23 cellular contexts compared by ENCODE assay signal in the genomic region with DNA sequence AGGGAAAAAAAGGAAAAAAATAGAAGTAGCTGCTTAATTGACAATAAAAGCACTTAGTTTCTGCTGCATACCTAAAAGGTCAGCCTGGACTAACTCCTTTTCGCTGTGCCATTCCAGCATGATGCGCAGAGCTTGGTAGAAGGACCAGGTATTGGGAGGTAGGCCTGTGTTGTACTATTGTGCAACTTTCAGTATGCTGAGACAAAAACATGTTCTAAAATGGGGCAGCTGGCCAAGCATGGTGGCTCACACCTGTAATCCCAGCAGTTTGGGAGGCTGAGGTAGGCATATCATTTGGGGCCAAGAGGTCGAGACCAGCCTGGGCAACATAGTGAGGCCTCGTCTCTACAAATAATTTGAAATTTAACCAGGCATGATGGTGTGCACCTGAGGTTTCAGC. TPM values are rescaled to one million over a fixed set of nuclear protein-coding genes. Genes with fewer than 3 reads are reported as not detected.
DNase-seq lines count a peak whose midpoint lies in the region; ATAC-seq, FAIRE-seq and TF ChIP-seq lines count a peak whose summit lies in the region.
"Had no signal": no experiment of that assay in that cellular context is flagged by ENCODE, and none has a peak within 500 bp of the region (broad histone marks: within the 10 kb centered on the region; RNA-seq: fewer than 3 reads in every experiment).

No MANE protein-coding gene starts in this region.

- no peak for TF ChIP-seq CTCF in Peyer's patch (IDR thresholded peaks at IDR 0.05)
- TF ChIP-seq CTCF in HepG2 (CRISPR knock-in tag; IDR thresholded peaks at IDR 0.05): no peak
- TF ChIP-seq CTCF in transverse colon (IDR thresholded peaks at IDR 0.05): no peak

- H4K20me1 ChIP-seq in BLaER1 treated with 17β-estradiol and CSF1 and Interleukin-3, amounts not matched to agents 10 nM and 100 nM: no peaks in the 10 kb centered on the region
- no peaks in the 10 kb centered on the region for H4K20me1 ChIP-seq in HepG2 (ENCODE audit: insufficient read depth, low read length)

- POLR2A ChIA-PET in HepG2 (lab: Yijun Ruan, JAX): interaction anchor here (1.1 to 7.1 kb wide), 3 partner anchors 12 to 19 kb away, joined by 4 to 82 read pairs (median 11); partner anchors contain the start of gene SCCPDH

- BruUV-seq in HepG2 (replicated peaks; lab: Mats Ljungman, UMichigan): no TSS peak

- H3K27ac ChIP-seq in BLaER1 treated with 17β-estradiol and CSF1 and Interleukin-3, amounts not matched to agents 10 nM and 100 nM: peak overlapping the region in 9 of 11 experiments; percentile 69 to 86 (median 80); a peak in 16 of 22 replicates
- H3K27ac ChIP-seq in Peyer's patch (peak overlapping the region in 3 of 4 donors; percentile 2 to 67 (median 36)), HepG2 (ENCODE audit: extremely low read length, insufficient read depth, low read length) (peak overlapping the region; percentile 82), transverse colon (peak overlapping the region; percentile 27 to 65 (median 44))
- H3K27ac ChIP-seq: SJCRH30 had no signal

- DNase-seq in Peyer's patch: no peak
- no peak for DNase-seq in HepG2 (ENCODE audit: low spot score)
- DNase-seq in transverse colon: no peak
- DNase-seq in NCI-H748 (lab: John Stamatoyannopoulos, UW; ENCODE audit: unreplicated experiment): no peak
- DNase-seq in NCI-H146 treated with DMSO at 0.1 percent for 48 hours (lab: John Stamatoyannopoulos, UW; ENCODE audit: unreplicated experiment): no peak
- DNase-seq: C1 segment of cervical spinal cord; Caco-2; CD8-positive, alpha-beta T cell; MM.1S; NCI-H1694 treated with DMSO at 0.1 percent for 48 hours; NCI-H2081; NCI-H2171; NCI-H226; NCI-H510A treated with DMSO at 0.1 percent for 48 hours; NCI-H748 treated with DMSO at 0.1 percent for 48 hours; SJCRH30 had no signal

- H3K4me1 ChIP-seq in BLaER1 treated with 17β-estradiol and CSF1 and Interleukin-3, amounts not matched to agents 10 nM and 100 nM: peaks cover 37 to 58% (median 53%) of the 10 kb centered on the region in 10 experiments
- peaks cover 0 to 13% (median 0%) of the 10 kb centered on the region in 4 donors for H3K4me1 ChIP-seq in Peyer's patch
- H3K4me1 ChIP-seq in HepG2 (ENCODE audit: insufficient read depth, low read length): peaks cover 63% of the 10 kb centered on the region
- H3K4me1 ChIP-seq in transverse colon: peaks cover 0 to 17% (median 7%) of the 10 kb centered on the region in 4 donors
- H3K4me1 ChIP-seq: SJCRH30 had no signal

- WGBS in HepG2 (ENCODE audit: low lambda C conversion rate): 84% methylated on average over 4 of the region's 4 CpGs
- 90 to 95% methylated on average over 2 to 4 of the region's 4 CpGs for WGBS in transverse colon (ENCODE audit: low coverage in 1 of 2), 2 donors

- H3K4me3 ChIP-seq in BLaER1 treated with 17β-estradiol and CSF1 and Interleukin-3, amounts not matched to agents 10 nM and 100 nM: peak overlapping the region in 4 of 10 experiments; percentile 6 to 28 (median 16); a peak in 3 of 20 replicates
- H3K4me3 ChIP-seq in Peyer's patch: no peak overlapping the region
- no peak overlapping the region for H3K4me3 ChIP-seq in HepG2 (replicated peaks in 1 of 3; ENCODE audit: insufficient read depth in 1 of 3, low read depth in 2 of 3, low read length in 3 of 3)
- no peak overlapping the region for H3K4me3 ChIP-seq in transverse colon
- H3K4me3 ChIP-seq: GM12878, SJCRH30 had no signal

- CTCF ChIA-PET in HepG2 (lab: Yijun Ruan, JAX; ENCODE audit: low intra/inter-chr PET ratio, low total read pairs): no interaction called here

- in situ Hi-C loops in HepG2 (cut with HindIII; ENCODE audit: extremely low pct_ligation_motif_present, low pct_unique_long_range_greater_than_20kb) (no loop called here), transverse colon (cut with MboI; ENCODE audit: low pct_ligation_motif_present in 1 of 4, low pct_unique_long_range_greater_than_20kb in 1 of 4, low sequenced_read_pairs in 3 of 4) (loop anchor here in 1 of 4 donors (10.0 kb wide), 1 partner anchor 214 kb away; no protein-coding TSS in a partner anchor)

- TF ChIP-seq RAD21 in HepG2 (CRISPR knock-in tag; IDR thresholded peaks at IDR 0.05): no peak

- H2AFZ ChIP-seq in HepG2 (ENCODE audit: low read length): no peak overlapping the region

- ATAC-seq in HepG2 (no peak), HG02571 (IDR thresholded peaks at IDR 0.05; ENCODE audit: unreplicated experiment) (no peak)
- ATAC-seq: CD8-positive, alpha-beta T cell; GM12878; Right ventricle myocardium inferior had no signal

- H3K36me3 ChIP-seq in BLaER1 treated with 17β-estradiol and CSF1 and Interleukin-3, amounts not matched to agents 10 nM and 100 nM: peaks cover 0 to 8% (median 0%) of the 10 kb centered on the region in 11 experiments; a peak in 1 of 22 replicates
- no peaks in the 10 kb centered on the region for H3K36me3 ChIP-seq in Peyer's patch
- no peaks in the 10 kb centered on the region for H3K36me3 ChIP-seq in HepG2 (replicated peaks in 1 of 2; ENCODE audit: control insufficient read depth in 1 of 2, insufficient read depth in 2 of 2, low read length in 2 of 2)
- no peaks in the 10 kb centered on the region for H3K36me3 ChIP-seq in transverse colon
- H3K36me3 ChIP-seq: SJCRH30 had no signal

- intact Hi-C loops in HepG2 (cut with micrococcal nuclease; ENCODE audit: unreplicated experiment): no loop called here
- intact Hi-C loops in transverse colon (cut with DNase I; ENCODE audit: low total_unique reads): no loop called here

- H3K4me2 ChIP-seq in BLaER1 treated with 17β-estradiol and CSF1 and Interleukin-3, amounts not matched to agents 10 nM and 100 nM: peak overlapping the region; percentile 50 to 80 (median 68); a peak in 21 of 22 replicates
- H3K4me2 ChIP-seq in HepG2 (ENCODE audit: low read depth, low read length): peak overlapping the region; percentile 38

- TF ChIP-seq EP300 in HepG2 (IDR thresholded peaks at IDR 0.05; ENCODE audit: low read depth in 2 of 2, low read length in 2 of 2): no peak
- TF ChIP-seq EP300 in HepG2 (CRISPR knock-in tag; IDR thresholded peaks at IDR 0.05; ENCODE audit: borderline replicate concordance): no peak
- no peak for TF ChIP-seq EP300 in transverse colon (IDR thresholded peaks at IDR 0.05; ENCODE audit: low read depth)

- TF ChIP-seq POLR2A in Peyer's patch (IDR thresholded peaks at IDR 0.05) (no peak), HepG2 (IDR thresholded peaks at IDR 0.05; ENCODE audit: insufficient read depth in 1 of 2, low read depth in 2 of 2, low read length in 2 of 2) (no peak), transverse colon (IDR thresholded peaks at IDR 0.05) (no peak)

- no peaks in the 10 kb centered on the region for H3K79me2 ChIP-seq in HepG2 (ENCODE audit: insufficient read depth, low read length)

- FAIRE-seq in HepG2 (lab: Jason Lieb, UNC): no peak
- FAIRE-seq: A204.1, G401.6, GM12878, H54 had no signal

- peaks cover 41 to 63% (median 54%) of the 10 kb centered on the region in 11 experiments for H3K9me3 ChIP-seq in BLaER1 treated with 17β-estradiol and CSF1 and Interleukin-3, amounts not matched to agents 10 nM and 100 nM (replicated peaks in 1 of 11)
- H3K9me3 ChIP-seq in Peyer's patch (no peaks in the 10 kb centered on the region), HepG2 (ENCODE audit: low read length) (no peaks in the 10 kb centered on the region), transverse colon (no peaks in the 10 kb centered on the region)
- H3K9me3 ChIP-seq: Caco-2 had no signal

- H3K27me3 ChIP-seq in BLaER1 treated with 17β-estradiol and CSF1 and Interleukin-3, amounts not matched to agents 10 nM and 100 nM: no peaks in the 10 kb centered on the region
- H3K27me3 ChIP-seq in Peyer's patch: no peaks in the 10 kb centered on the region
- H3K27me3 ChIP-seq in HepG2 (ENCODE audit: control insufficient read depth in 1 of 2, insufficient read depth in 2 of 2, low read length in 2 of 2): no peaks in the 10 kb centered on the region
- no peaks in the 10 kb centered on the region for H3K27me3 ChIP-seq in transverse colon
- H3K27me3 ChIP-seq: SJCRH30 had no signal

- H3K9ac ChIP-seq in BLaER1 treated with 17β-estradiol and CSF1 and Interleukin-3, amounts not matched to agents 10 nM and 100 nM: peak overlapping the region in 4 of 11 experiments; percentile 21 to 52 (median 27); a peak in 9 of 22 replicates
- peak overlapping the region; percentile 21; the same call in 1 of the 2 replicates for H3K9ac ChIP-seq in HepG2 (ENCODE audit: insufficient read depth, low read depth, low read length)

TF ChIP-seq in HepG2, 621 proteins besides CTCF, POLR2A, EP300 and RAD21 (continues in another document):
- TF ChIP-seq CEBPB (IDR thresholded peaks at IDR 0.05; ENCODE audit: borderline replicate concordance, low read depth, low read length): peak; percentile 91
- peak; percentile 91 for TF ChIP-seq CEBPG (CRISPR knock-in tag; IDR thresholded peaks at IDR 0.05)
- TF ChIP-seq ZNF644 (CRISPR knock-in tag; IDR thresholded peaks at IDR 0.05; ENCODE audit: low read depth): 0 out of 2 replicates have a peak, but pooled peaks have one; percentile 53
- TF ChIP-seq ZNF782 (CRISPR knock-in tag; IDR thresholded peaks at IDR 0.05; ENCODE audit: borderline replicate concordance): no peak

RNA-seq across cellular contexts. Expression of gene SCCPDH, which starts 15.0 kb away (rescaled TPM):
- total RNA-seq in Peyer's patch: 10 to 100 TPM; 14.0 to 67.1 (median 33.9) TPM
- total RNA-seq in HepG2 (2016; rRNA removed; fragmentation: Illumina TruSeq; extraction: Trizol): 62.3 and 65.6 TPM in 2 replicates
- total RNA-seq in HepG2 (2016; cell fraction: cytosol; rRNA removed; fragmentation: Illumina TruSeq; extraction: Trizol; ENCODE audit: low read depth): 30.7 and 32.1 TPM in 2 replicates
- total RNA-seq in HepG2 (2016; cell fraction: insoluble cytoplasmic fraction; rRNA removed; fragmentation: Illumina TruSeq; extraction: Trizol): 63.7 and 66.1 TPM in 2 replicates
- total RNA-seq in HepG2 (2016; cell fraction: membrane; rRNA removed; fragmentation: Illumina TruSeq; extraction: Trizol): 42.1 and 43.2 TPM in 2 replicates
- 47.4 and 48.2 TPM in 2 replicates for total RNA-seq in HepG2 (2016; cell fraction: nucleus; rRNA removed; fragmentation: Illumina TruSeq; extraction: Trizol)
- polyA plus RNA-seq in HepG2 (2011; rRNA removed): 29.8 and 36.7 TPM in 2 replicates
- polyA plus RNA-seq in HepG2 (2011; cell fraction: cytosol; rRNA removed): 24.8 and 30.0 TPM in 2 replicates
- polyA plus RNA-seq in HepG2 (2011; cell fraction: nucleus; rRNA removed): 11.2 and 14.2 TPM in 2 replicates
- polyA plus RNA-seq in HepG2 (2012): 36.7 and 52.0 TPM in 2 replicates
- polyA plus RNA-seq in HepG2 (2016; cell fraction: cytosol; fragmentation: Illumina TruSeq; extraction: Trizol; ENCODE audit: low read depth): 24.1 and 29.6 TPM in 2 replicates
- 55.1 and 61.6 TPM in 2 replicates for polyA plus RNA-seq in HepG2 (2016; cell fraction: insoluble cytoplasmic fraction; fragmentation: Illumina TruSeq; extraction: Trizol; ENCODE audit: low read depth)
- 28.6 and 29.9 TPM in 2 replicates for polyA plus RNA-seq in HepG2 (2016; cell fraction: membrane; fragmentation: Illumina TruSeq; extraction: Trizol; ENCODE audit: low read depth)
- polyA plus RNA-seq in HepG2 (2016; cell fraction: nucleus; fragmentation: Illumina TruSeq; extraction: Trizol; ENCODE audit: insufficient read depth, low read depth): 42.1 and 48.3 TPM in 2 replicates
- 2.0 and 17.9 TPM in 2 replicates for polyA minus RNA-seq in HepG2 (2011; rRNA and poly(A)+ RNA removed; ENCODE audit: low replicate concordance)
- 19.6 and 22.0 TPM in 2 replicates for polyA minus RNA-seq in HepG2 (2011; cell fraction: cytosol; rRNA and poly(A)+ RNA removed)
- 51.8 and 53.6 TPM in 2 replicates for polyA minus RNA-seq in HepG2 (2011; cell fraction: nucleus; rRNA and poly(A)+ RNA removed)
- 10 to 100 TPM in 3 of 4 donors, 1 to 10 TPM in 1; 4.8 to 28.5 (median 17.4) TPM for total RNA-seq in transverse colon
